In genomic region chr17:77148109-77148958, GRCh38 we compare ENCODE assay signal across 1 cellular context.
TF ChIP-seq lines count a peak whose summit lies in the region.

No MANE protein-coding gene starts in this region.

TF ChIP-seq in SK-N-SH treated with all-trans-retinoic acid at 6 μM for 48 hours, 23 proteins besides CTCF, POLR2A, EP300 and RAD21 (continued from another document):
- no peak for TF ChIP-seq ZNF565 (CRISPR knock-in tag; conservative IDR thresholded peaks at IDR 0.05; ENCODE audit: low read depth)
TF ChIP-seq in SK-N-SH treated with all-trans-retinoic acid at 6 μM for 48 hours: peak in this region for 0.
